ENCODE assay signal across 8 cellular contexts in the genomic region with DNA sequence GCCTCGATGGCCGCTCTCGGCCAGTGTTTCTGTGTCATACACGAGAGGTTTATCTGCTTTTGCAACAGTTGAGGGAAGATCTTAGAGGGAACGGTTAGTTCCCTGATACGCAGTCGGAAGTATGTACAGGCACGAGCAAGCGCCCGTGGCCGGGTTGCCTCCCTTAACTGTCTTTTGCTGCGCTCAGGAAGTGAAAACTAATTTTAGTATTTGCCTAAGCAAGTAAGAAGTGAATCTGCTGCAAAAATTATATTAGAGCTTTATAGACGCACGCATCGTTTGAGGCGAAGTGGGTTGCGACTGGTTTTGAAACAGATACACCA. TPM values are rescaled to one million over a fixed set of nuclear protein-coding genes. Genes with fewer than 3 reads are reported as not detected.
DNase-seq lines count a peak whose midpoint lies in the region; ATAC-seq and TF ChIP-seq lines count a peak whose summit lies in the region.

No MANE protein-coding gene starts in this region.

- peak overlapping the region; percentile 87 to 97 (median 92) for H3K27ac ChIP-seq in Peyer's patch
- H3K27ac ChIP-seq in body of pancreas: peak overlapping the region; percentile 67 to 92 (median 84)

- DNase-seq in activated T-cell treated with anti-CD3 and anti-CD28 coated beads, Interleukin-2, amount 50 U/mL, for 24 hours: no peak
- DNase-seq in activated T-cell treated with anti-CD3 and anti-CD28 coated beads for 4 hours (no peak), Peyer's patch (peak in 2 of 3 donors; percentile 64 to 78), body of pancreas (peak in 2 of 4 donors; percentile 27 to 40), kidney glomerular epithelial cell (lab: John Stamatoyannopoulos, UW) (peak; percentile 19), occipital lobe (lab: John Stamatoyannopoulos, UW) (no peak)

- no peaks in the 10 kb centered on the region for H3K9me3 ChIP-seq in Peyer's patch
- no peaks in the 10 kb centered on the region for H3K9me3 ChIP-seq in body of pancreas

- WGBS in body of pancreas, 2 donors: 4 to 5% methylated on average over 12 to 15 of the region's 17 CpGs

- intact Hi-C loops in body of pancreas (cut with DNase I): no loop called here

- H3K4me3 Mint-ChIP-seq in activated T-cell treated with anti-CD3 and anti-CD28 coated beads, Interleukin-2, amount 50 U/mL, for 24 hours: peak overlapping the region; percentile 84
- H3K4me3 Mint-ChIP-seq in stimulated activated naive CD8-positive, alpha-beta T cell treated with anti-CD3 and anti-CD28 coated beads, Interleukin-15, Interleukin-2, amounts not matched to agents 100 ng/mL and 50 ng/mL, for 24 hours: peak overlapping the region; percentile 86

- TF ChIP-seq POLR2A in Peyer's patch (IDR thresholded peaks at IDR 0.05): no peak
- TF ChIP-seq POLR2A in body of pancreas (IDR thresholded peaks at IDR 0.05): no peak

- H3K4me3 ChIP-seq in Peyer's patch (peak overlapping the region; percentile 68 to 86 (median 73)), body of pancreas (peak overlapping the region; percentile 4 to 30)

- peak overlapping the region; percentile 84 for H3K27ac Mint-ChIP-seq in activated T-cell treated with anti-CD3 and anti-CD28 coated beads, Interleukin-2, amount 50 U/mL, for 24 hours
- H3K27ac Mint-ChIP-seq in stimulated activated naive CD8-positive, alpha-beta T cell treated with anti-CD3 and anti-CD28 coated beads, Interleukin-15, Interleukin-2, amounts not matched to agents 100 ng/mL and 50 ng/mL, for 24 hours: peak overlapping the region; percentile 78

- H3K9me3 Mint-ChIP-seq in activated T-cell treated with anti-CD3 and anti-CD28 coated beads, Interleukin-2, amount 50 U/mL, for 24 hours: no peaks in the 10 kb centered on the region
- no peaks in the 10 kb centered on the region for H3K9me3 Mint-ChIP-seq in stimulated activated naive CD8-positive, alpha-beta T cell treated with anti-CD3 and anti-CD28 coated beads, Interleukin-15, Interleukin-2, amounts not matched to agents 100 ng/mL and 50 ng/mL, for 24 hours

- H3K27me3 ChIP-seq in Peyer's patch (no peaks in the 10 kb centered on the region), body of pancreas (no peaks in the 10 kb centered on the region)

- H3K36me3 Mint-ChIP-seq in activated T-cell treated with anti-CD3 and anti-CD28 coated beads, Interleukin-2, amount 50 U/mL, for 24 hours (ENCODE audit: low read depth): peaks cover 4% of the 10 kb centered on the region
- H3K36me3 Mint-ChIP-seq in stimulated activated naive CD8-positive, alpha-beta T cell treated with anti-CD3 and anti-CD28 coated beads, Interleukin-15, Interleukin-2, amounts not matched to agents 100 ng/mL and 50 ng/mL, for 24 hours (ENCODE audit: low read depth): no peaks in the 10 kb centered on the region

- H3K4me1 Mint-ChIP-seq in activated T-cell treated with anti-CD3 and anti-CD28 coated beads, Interleukin-2, amount 50 U/mL, for 24 hours (ENCODE audit: low read depth): peaks cover 50% of the 10 kb centered on the region
- H3K4me1 Mint-ChIP-seq in stimulated activated naive CD8-positive, alpha-beta T cell treated with anti-CD3 and anti-CD28 coated beads, Interleukin-15, Interleukin-2, amounts not matched to agents 100 ng/mL and 50 ng/mL, for 24 hours (ENCODE audit: low read depth): peaks cover 49% of the 10 kb centered on the region

- TF ChIP-seq CTCF in Peyer's patch (IDR thresholded peaks at IDR 0.05) (no peak), body of pancreas (IDR thresholded peaks at IDR 0.05) (no peak)

- ATAC-seq in HG02973 (IDR thresholded peaks at IDR 0.05; ENCODE audit: unreplicated experiment): peak; percentile 28
- peak; percentile 4 for ATAC-seq in body of pancreas

- peaks cover 0 to 18% (median 0%) of the 10 kb centered on the region in 4 donors for H3K4me1 ChIP-seq in Peyer's patch
- H3K4me1 ChIP-seq in body of pancreas: peaks cover 30% of the 10 kb centered on the region

- H3K27me3 Mint-ChIP-seq in activated T-cell treated with anti-CD3 and anti-CD28 coated beads, Interleukin-2, amount 50 U/mL, for 24 hours: peaks cover 22% of the 10 kb centered on the region
- H3K27me3 Mint-ChIP-seq in stimulated activated naive CD8-positive, alpha-beta T cell treated with anti-CD3 and anti-CD28 coated beads, Interleukin-15, Interleukin-2, amounts not matched to agents 100 ng/mL and 50 ng/mL, for 24 hours: no peaks in the 10 kb centered on the region

- H3K36me3 ChIP-seq in Peyer's patch (no peaks in the 10 kb centered on the region), body of pancreas (replicated peaks in 1 of 2; ENCODE audit: insufficient read depth in 1 of 2, low read depth in 2 of 2) (no peaks in the 10 kb centered on the region)

RNA-seq across cellular contexts. Expression of gene MTM1, which starts 0.7 kb away (rescaled TPM):
- total RNA-seq in Peyer's patch (10 to 100 TPM; 12.4 to 22.2 (median 18.1) TPM), body of pancreas (1 to 10 TPM; 5.3 to 5.4 TPM), occipital lobe (17.3 TPM)

Comparison
In these comparisons a context has a peak if more than half of its experiments do, and no peak if none do; other contexts are left out.
1. DNase-seq: peak in Peyer's patch (2 of 3) and kidney glomerular epithelial cell (single experiment); none in activated T-cell treated with anti-CD3 and anti-CD28 coated beads, Interleukin-2, amount 50 U/mL, for 24 hours (single experiment), activated T-cell treated with anti-CD3 and anti-CD28 coated beads for 4 hours (single experiment) and occipital lobe (single experiment).